In the genomic region with DNA sequence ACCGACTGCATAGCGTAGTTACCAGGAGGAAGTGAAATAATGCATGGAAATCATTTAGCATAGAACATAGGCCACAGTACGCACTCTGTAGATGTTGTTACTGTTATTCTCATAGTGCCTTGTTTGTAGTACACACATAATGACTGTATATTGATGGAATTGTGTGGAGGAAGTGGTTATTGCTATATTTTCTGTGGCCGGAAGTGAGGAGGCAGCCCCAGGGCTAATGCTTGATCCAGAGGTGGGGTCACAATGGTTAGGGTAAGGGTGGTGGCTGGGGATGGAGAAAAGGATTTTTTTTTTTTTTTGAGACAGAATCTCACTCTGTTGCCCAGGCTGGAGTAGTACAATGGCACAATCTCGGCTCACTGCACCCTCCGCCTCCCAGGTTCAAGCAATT, we compare ENCODE assay signal across 18 cellular contexts. TPM values are rescaled to one million over a fixed set of nuclear protein-coding genes. Genes with fewer than 3 reads are reported as not detected.
"Had no signal": no experiment of that assay in that cellular context is flagged by ENCODE, and none has a peak within 500 bp of the region (broad histone marks: within the 10 kb centered on the region; RNA-seq: fewer than 3 reads in every experiment).

No MANE protein-coding gene starts in this region.

- DNase-seq: activated CD4-positive, CD25-positive, alpha-beta regulatory T cell treated with anti-CD3 and anti-CD28 coated beads, Interleukin-2, amount 50 U/mL, for 72 hours; activated naive CD4-positive, alpha-beta T cell; dorsolateral prefrontal cortex; endodermal cell; head of caudate nucleus; stimulated activated CD4-positive, alpha-beta T cell treated with anti-CD3 and anti-CD28 coated beads, Interleukin-12 subunit alpha, Interleukin-12 subunit beta, amount 100 ng/mL, for 4 hours; stimulated activated CD4-positive, alpha-beta T cell treated with anti-CD3 and anti-CD28 coated beads, Interleukin-2, amount 100 ng/mL, for 24 hours; T1000; thyroid gland; uterus had no signal

- H3K27ac Mint-ChIP-seq: endodermal cell; stimulated activated effector memory CD8-positive, alpha-beta T cell treated with anti-CD3 and anti-CD28 coated beads, Interleukin-12 subunit alpha, Interleukin-12 subunit beta, amount 100 ng/mL, for 72 hours had no signal

- H3K4me1 Mint-ChIP-seq: stimulated activated effector memory CD8-positive, alpha-beta T cell treated with anti-CD3 and anti-CD28 coated beads, Interleukin-12 subunit alpha, Interleukin-12 subunit beta, amount 100 ng/mL, for 72 hours had no signal

- H3K36me3 ChIP-seq: thyroid gland, uterus had no signal

- H3K36me3 Mint-ChIP-seq: stimulated activated effector memory CD8-positive, alpha-beta T cell treated with anti-CD3 and anti-CD28 coated beads, Interleukin-12 subunit alpha, Interleukin-12 subunit beta, amount 100 ng/mL, for 72 hours had no signal

- ATAC-seq: stimulated activated effector memory CD8-positive, alpha-beta T cell treated with anti-CD3 and anti-CD28 coated beads, Interleukin-12 subunit alpha, Interleukin-12 subunit beta, amount 100 ng/mL, for 72 hours had no signal

- H3K4me1 ChIP-seq: parathyroid adenoma, thyroid gland, uterus had no signal

- H3K4me3 ChIP-seq: dorsolateral prefrontal cortex, thyroid gland, uterus had no signal

- H3K4me3 Mint-ChIP-seq: endodermal cell; stimulated activated effector memory CD8-positive, alpha-beta T cell treated with anti-CD3 and anti-CD28 coated beads, Interleukin-12 subunit alpha, Interleukin-12 subunit beta, amount 100 ng/mL, for 72 hours had no signal

- H3K27me3 ChIP-seq: thyroid gland, uterus had no signal

- H3K27ac ChIP-seq: dorsolateral prefrontal cortex, parathyroid adenoma, thyroid gland, uterus had no signal

- H3K9me3 ChIP-seq: thyroid gland, uterus had no signal

- H3K9me3 Mint-ChIP-seq: stimulated activated effector memory CD8-positive, alpha-beta T cell treated with anti-CD3 and anti-CD28 coated beads, Interleukin-12 subunit alpha, Interleukin-12 subunit beta, amount 100 ng/mL, for 72 hours had no signal

RNA-seq across cellular contexts. Expression of a gene that starts 4.5 kb away (rescaled TPM):
- total RNA-seq: epithelial cell of proximal tubule had no signal

RNA-seq across cellular contexts. Expression of a gene that starts 17.6 kb away (rescaled TPM):
- total RNA-seq: activated CD8-positive, alpha-beta memory T cell treated with anti-CD3 and anti-CD28 coated beads for 36 hours; astrocyte; dorsolateral prefrontal cortex; endodermal cell; epithelial cell of proximal tubule; frontal cortex; lower leg skin; myocyte; thyroid gland; uterus had no signal

RNA-seq across cellular contexts. Expression of a gene that starts 44.4 kb away (rescaled TPM):
- total RNA-seq: activated CD8-positive, alpha-beta memory T cell treated with anti-CD3 and anti-CD28 coated beads for 36 hours; astrocyte; endodermal cell; epithelial cell of proximal tubule; frontal cortex; myocyte had no signal
